In the genomic region with DNA sequence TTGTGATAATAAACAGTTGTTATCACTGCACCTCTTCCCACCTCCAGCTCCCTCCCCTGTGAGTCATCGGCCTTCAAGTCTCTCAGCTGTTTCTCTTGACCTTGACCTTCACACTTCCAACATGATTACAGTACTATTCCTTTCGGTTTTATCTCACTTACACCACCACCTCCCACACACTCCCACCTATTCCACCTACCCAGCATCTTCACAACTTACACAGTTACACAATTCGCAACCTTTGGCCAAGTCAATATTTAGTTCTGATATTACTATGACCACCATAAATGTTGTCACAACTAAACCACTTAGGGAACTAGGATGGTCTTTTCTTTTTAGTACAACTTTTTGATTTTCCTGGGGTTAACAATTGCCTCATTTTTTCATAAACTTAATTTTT, we compare ENCODE assay signal across 14 cellular contexts.
DNase-seq lines count a peak whose midpoint lies in the region; ATAC-seq and TF ChIP-seq lines count a peak whose summit lies in the region.
"Had no signal": no experiment of that assay in that cellular context is flagged by ENCODE, and none has a peak within 500 bp of the region (broad histone marks: within the 10 kb centered on the region; RNA-seq: fewer than 3 reads in every experiment).

No MANE protein-coding gene starts in this region.

- in situ Hi-C loops in mammary epithelial cell (cut with MboI; ENCODE audit: low sequenced_read_pairs in 2 of 2), result no loop called here

- H3K27ac ChIP-seq in DND-41 (ENCODE audit: low read length) (peak overlapping the region; percentile 75; the same call in 1 of the 2 replicates), mammary epithelial cell (ENCODE audit: insufficient read depth, low read depth, low read length) (peak overlapping the region; percentile 14)
- H3K27ac ChIP-seq: HL-60, spleen had no signal

- intact Hi-C loops in mammary epithelial cell (cut with micrococcal nuclease), result no loop called here

- CTCF ChIA-PET in mammary epithelial cell (lab: Charles Lee; ENCODE audit: low non-redundant PET), result no interaction called here

- DNase-seq in DND-41 (no peak), HuH-7 (ENCODE audit: low spot score) (peak; percentile 78), mammary epithelial cell (no peak), OCI-M1 (lab: John Stamatoyannopoulos, UW) (no peak), AG08396 (ENCODE audit: low spot score) (no peak)
- DNase-seq: activated CD4-positive, alpha-beta T cell treated with anti-CD3 and anti-CD28 coated beads for 1 hour; midbrain; NCI-H1694 treated with DMSO at 0.1 percent for 48 hours; spleen had no signal

- 63% methylated on average over 3 of the region's 3 CpGs for WGBS in mammary epithelial cell (ENCODE audit: low coverage, missing lambda C conversion rate)

- H3K36me3 ChIP-seq in DND-41 (ENCODE audit: insufficient read depth, low read length), result no peaks in the 10 kb centered on the region
- no peaks in the 10 kb centered on the region for H3K36me3 ChIP-seq in mammary epithelial cell (ENCODE audit: insufficient read depth, low read length)
- no peaks in the 10 kb centered on the region for H3K36me3 ChIP-seq in mucosa of stomach (ENCODE audit: control insufficient read depth, insufficient read depth, low read length)
- H3K36me3 ChIP-seq: spleen, suprapubic skin had no signal

- peaks cover 17% of the 10 kb centered on the region for H3K4me1 ChIP-seq in DND-41 (ENCODE audit: insufficient read depth, low read length)
- peaks cover 32% of the 10 kb centered on the region for H3K4me1 ChIP-seq in mammary epithelial cell (ENCODE audit: insufficient read depth, low read length)
- peaks cover 77% of the 10 kb centered on the region for H3K4me1 ChIP-seq in mucosa of stomach (ENCODE audit: control insufficient read depth, insufficient read depth, low read length)
- H3K4me1 ChIP-seq: spleen had no signal

- H3K4me3 ChIP-seq in DND-41 (ENCODE audit: low read depth in 1 of 2, low read length in 2 of 2) (no peak overlapping the region), mammary epithelial cell (replicated peaks in 1 of 3; ENCODE audit: insufficient read depth in 1 of 3, low read depth in 2 of 3, low read length in 3 of 3) (no peak overlapping the region), mucosa of stomach (ENCODE audit: low read length) (no peak overlapping the region)
- H3K4me3 ChIP-seq: spleen, suprapubic skin had no signal

- H3K27me3 ChIP-seq in DND-41 (ENCODE audit: insufficient read depth, low read length, poor library complexity) (no peaks in the 10 kb centered on the region), mammary epithelial cell (ENCODE audit: insufficient read depth, low read length) (no peaks in the 10 kb centered on the region), mucosa of stomach (ENCODE audit: control insufficient read depth, insufficient read depth, low read length) (no peaks in the 10 kb centered on the region)

- BruUV-seq in mammary epithelial cell (replicated peaks; lab: Mats Ljungman, UMichigan), result no TSS peak

- H3K9ac ChIP-seq in DND-41 (ENCODE audit: low read depth, low read length), result no peak overlapping the region
- H3K9ac ChIP-seq in mammary epithelial cell (ENCODE audit: insufficient read depth, low read length), result no peak overlapping the region
- H3K9ac ChIP-seq in mucosa of stomach (ENCODE audit: low read length), result peak overlapping the region; percentile 42

- H3K9me3 ChIP-seq in DND-41 (ENCODE audit: insufficient read depth, low read length, severe bottlenecking) (no peaks in the 10 kb centered on the region), mammary epithelial cell (replicated peaks; ENCODE audit: insufficient read depth, low read length) (no peaks in the 10 kb centered on the region), mucosa of stomach (ENCODE audit: control insufficient read depth, low read length) (no peaks in the 10 kb centered on the region)
- H3K9me3 ChIP-seq: suprapubic skin had no signal

- no peak overlapping the region; the same call in 1 of the 2 replicates for H3K4me2 ChIP-seq in DND-41 (ENCODE audit: insufficient read depth, low read length)
- no peak overlapping the region for H3K4me2 ChIP-seq in mammary epithelial cell (ENCODE audit: insufficient read depth, low read depth, low read length)

- H4K20me1 ChIP-seq in DND-41 (ENCODE audit: insufficient read depth, low read length), result no peaks in the 10 kb centered on the region
- no peaks in the 10 kb centered on the region for H4K20me1 ChIP-seq in mammary epithelial cell (ENCODE audit: insufficient read depth, low read length)

- no peak overlapping the region for H2AFZ ChIP-seq in DND-41 (ENCODE audit: low read depth, low read length)
- no peak overlapping the region for H2AFZ ChIP-seq in mammary epithelial cell (ENCODE audit: low read depth, low read length)

- dilution Hi-C loops in mammary epithelial cell (cut with HindIII; ENCODE audit: low sequenced_read_pairs), result no loop called here

- no peak for TF ChIP-seq CTCF in DND-41 (IDR thresholded peaks at IDR 0.05; ENCODE audit: borderline replicate concordance, extremely low read depth, low read length, poor library complexity, severe bottlenecking)
- no peak for TF ChIP-seq CTCF in mammary epithelial cell (conservative IDR thresholded peaks at IDR 0.05 in 1 of 2, IDR thresholded peaks at IDR 0.05 in 1 of 2; ENCODE audit: extremely low read depth in 1 of 2, insufficient read depth in 1 of 2, low read depth in 1 of 2, low read length in 2 of 2)

- ATAC-seq in DND-41 (ENCODE audit: insufficient read depth, low read depth), result no peak
- ATAC-seq in activated CD4-positive, CD25-positive, alpha-beta regulatory T cell treated with anti-CD3 and anti-CD28 coated beads, Interleukin-2, amount 50 U/mL, for 24 hours, result no peak
- ATAC-seq: Right ventricle myocardium inferior had no signal

- no peaks in the 10 kb centered on the region for H3K79me2 ChIP-seq in DND-41 (ENCODE audit: insufficient read depth, low read length)
- no peaks in the 10 kb centered on the region for H3K79me2 ChIP-seq in mammary epithelial cell (ENCODE audit: insufficient read depth, low read length)
